In genomic region chr2:218322756-218323525, GRCh38 we compare ENCODE assay signal across 1 cellular context.
TF ChIP-seq lines count a peak whose summit lies in the region.

No MANE protein-coding gene starts in this region.

TF ChIP-seq in HepG2, 621 proteins besides CTCF, POLR2A, EP300 and RAD21 (continued from another document and continues in another):
- TF ChIP-seq DDIT3 (CRISPR knock-in tag; IDR thresholded peaks at IDR 0.05) (no peak), ZNF883 (CRISPR knock-in tag; IDR thresholded peaks at IDR 0.05; ENCODE audit: not compliant biosample characterization) (no peak), DRAP1 (CRISPR knock-in tag; IDR thresholded peaks at IDR 0.05) (peak; percentile 31; the same call in 1 of the 2 replicates), ATM (IDR thresholded peaks at IDR 0.05; ENCODE audit: borderline replicate concordance) (no peak), ARID3A (IDR thresholded peaks at IDR 0.05; ENCODE audit: low read depth, low read length) (peak; percentile 88; the same call in 1 of the 2 replicates), HIVEP1 (CRISPR knock-in tag; IDR thresholded peaks at IDR 0.05) (no peak), PATZ1 (CRISPR knock-in tag; IDR thresholded peaks at IDR 0.05) (peak; percentile 96), ZNF652 (CRISPR knock-in tag; IDR thresholded peaks at IDR 0.05; ENCODE audit: borderline replicate concordance, low read depth) (no peak), ZBTB2 (CRISPR knock-in tag; IDR thresholded peaks at IDR 0.05; ENCODE audit: low read depth) (no peak), ZNF230 (CRISPR knock-in tag; IDR thresholded peaks at IDR 0.05) (0 out of 2 replicates have a peak, but pooled peaks have one; percentile 25), KDM5A (IDR thresholded peaks at IDR 0.05; ENCODE audit: borderline replicate concordance, low read length) (no peak; the same call in 1 of the 2 replicates), SETDB1 (CRISPR knock-in tag; IDR thresholded peaks at IDR 0.05; ENCODE audit: borderline replicate concordance) (no peak), ZKSCAN8 (CRISPR knock-in tag; IDR thresholded peaks at IDR 0.05; ENCODE audit: borderline replicate concordance) (peak; percentile 21; the same call in 1 of the 2 replicates), MZF1 (CRISPR knock-in tag; IDR thresholded peaks at IDR 0.05; ENCODE audit: borderline replicate concordance) (no peak), KLF15 (CRISPR knock-in tag; IDR thresholded peaks at IDR 0.05; ENCODE audit: borderline replicate concordance) (peak; percentile 7; the same call in 1 of the 2 replicates), ONECUT2 (CRISPR knock-in tag; IDR thresholded peaks at IDR 0.05) (no peak), TERF1 (CRISPR knock-in tag; IDR thresholded peaks at IDR 0.05) (no peak), GABPB1 (CRISPR knock-in tag; IDR thresholded peaks at IDR 0.05) (peak; percentile 65; the same call in 1 of the 2 replicates), SRY (CRISPR knock-in tag; IDR thresholded peaks at IDR 0.05) (peak; percentile 87), ZNF615 (CRISPR knock-in tag; IDR thresholded peaks at IDR 0.05; ENCODE audit: borderline replicate concordance) (no peak), NR0B2 (CRISPR knock-in tag; IDR thresholded peaks at IDR 0.05) (peak; percentile 61; the same call in 1 of the 2 replicates), SP5 (CRISPR knock-in tag; IDR thresholded peaks at IDR 0.05; ENCODE audit: borderline replicate concordance, low read depth) (peak; percentile 70), HBP1 (CRISPR knock-in tag; IDR thresholded peaks at IDR 0.05; ENCODE audit: low read depth) (0 out of 2 replicates have a peak, but pooled peaks have one; percentile 32), TFE3 (CRISPR knock-in tag; IDR thresholded peaks at IDR 0.05) (no peak; the same call in 1 of the 2 replicates), ZNF749 (CRISPR knock-in tag; IDR thresholded peaks at IDR 0.05; ENCODE audit: borderline replicate concordance) (no peak), HDAC6 (IDR thresholded peaks at IDR 0.05; ENCODE audit: low read depth, low read length) (no peak), SP1 (IDR thresholded peaks at IDR 0.05) (no peak), SP1 (CRISPR knock-in tag; IDR thresholded peaks at IDR 0.05) (peak; percentile 72; the same call in 1 of the 2 replicates), ZNF44 (CRISPR knock-in tag; IDR thresholded peaks at IDR 0.05) (no peak), NONO (IDR thresholded peaks at IDR 0.05) (no peak), NONO (CRISPR knock-in tag; conservative IDR thresholded peaks at IDR 0.05) (no peak), ZNF451 (CRISPR knock-in tag; IDR thresholded peaks at IDR 0.05) (0 out of 2 replicates have a peak, but pooled peaks have one; percentile 26), ZNF564 (CRISPR knock-in tag; IDR thresholded peaks at IDR 0.05) (peak; percentile 45; the same call in 1 of the 2 replicates), ZNF747 (CRISPR knock-in tag; IDR thresholded peaks at IDR 0.05; ENCODE audit: borderline replicate concordance) (peak; percentile 81; the same call in 1 of the 2 replicates), ZNF7 (CRISPR knock-in tag; IDR thresholded peaks at IDR 0.05) (no peak), TFAP4 (IDR thresholded peaks at IDR 0.05; ENCODE audit: borderline replicate concordance, low read depth) (peak; percentile 42; the same call in 1 of the 2 replicates), KLF9 (CRISPR knock-in tag; IDR thresholded peaks at IDR 0.05; ENCODE audit: low read depth) (no peak; the same call in 1 of the 2 replicates), ZNF83 (CRISPR knock-in tag; IDR thresholded peaks at IDR 0.05; ENCODE audit: borderline replicate concordance) (no peak; the same call in 1 of the 2 replicates), SOX6 (IDR thresholded peaks at IDR 0.05) (no peak), SOX6 (CRISPR knock-in tag; IDR thresholded peaks at IDR 0.05) (peak; percentile 77), THYN1 (CRISPR knock-in tag; IDR thresholded peaks at IDR 0.05; ENCODE audit: borderline replicate concordance, low read depth) (no peak), HOMEZ (CRISPR knock-in tag; IDR thresholded peaks at IDR 0.05; ENCODE audit: low read depth) (no peak), ZNF501 (CRISPR knock-in tag; IDR thresholded peaks at IDR 0.05) (peak; percentile 70), CBX5 (CRISPR knock-in tag; IDR thresholded peaks at IDR 0.05; ENCODE audit: borderline replicate concordance) (no peak; the same call in 1 of the 2 replicates), CREB3 (CRISPR knock-in tag; IDR thresholded peaks at IDR 0.05) (no peak), SMAD9 (CRISPR knock-in tag; IDR thresholded peaks at IDR 0.05) (no peak), BATF2 (CRISPR knock-in tag; IDR thresholded peaks at IDR 0.05) (no peak), STAT5B (CRISPR knock-in tag; IDR thresholded peaks at IDR 0.05) (no peak), ZNF552 (CRISPR knock-in tag; IDR thresholded peaks at IDR 0.05; ENCODE audit: borderline replicate concordance) (no peak), MTA3 (CRISPR knock-in tag; IDR thresholded peaks at IDR 0.05) (no peak)
